ENCODE assay signal across 1 cellular context in genomic region chr11:111966678-111967077, GRCh38.
TF ChIP-seq lines count a peak whose summit lies in the region.

No MANE protein-coding gene starts in this region.

TF ChIP-seq in K562, 482 proteins besides CTCF, POLR2A, EP300 and RAD21:
- TF ChIP-seq ESRRA (IDR thresholded peaks at IDR 0.05; ENCODE audit: borderline replicate concordance, low read depth), result peak; percentile 71; the same call in 1 of the 2 replicates
- no peak for TF ChIP-seq ZNF408 (CRISPR knock-in tag; IDR thresholded peaks at IDR 0.05; ENCODE audit: low read depth)
- TF ChIP-seq ETV5 (CRISPR knock-in tag; IDR thresholded peaks at IDR 0.05; ENCODE audit: low read depth), result no peak
- TF ChIP-seq HNRNPUL1 (IDR thresholded peaks at IDR 0.05; ENCODE audit: low read length), result no peak
- no peak for TF ChIP-seq CTBP1 (IDR thresholded peaks at IDR 0.05; ENCODE audit: borderline replicate concordance)
- TF ChIP-seq U2AF1 (optimal IDR thresholded peaks at IDR 0.05; ENCODE audit: low read depth, low read length), result no peak
- TF ChIP-seq ZNF707 (CRISPR knock-in tag; conservative IDR thresholded peaks at IDR 0.05), result no peak
- peak; percentile 63; the same call in 1 of the 2 replicates for TF ChIP-seq SPI1 (IDR thresholded peaks at IDR 0.05; ENCODE audit: borderline replicate concordance, low read depth, low read length)
- no peak for TF ChIP-seq ZNF398 (CRISPR knock-in tag; IDR thresholded peaks at IDR 0.05)
- TF ChIP-seq, protein P1, sequence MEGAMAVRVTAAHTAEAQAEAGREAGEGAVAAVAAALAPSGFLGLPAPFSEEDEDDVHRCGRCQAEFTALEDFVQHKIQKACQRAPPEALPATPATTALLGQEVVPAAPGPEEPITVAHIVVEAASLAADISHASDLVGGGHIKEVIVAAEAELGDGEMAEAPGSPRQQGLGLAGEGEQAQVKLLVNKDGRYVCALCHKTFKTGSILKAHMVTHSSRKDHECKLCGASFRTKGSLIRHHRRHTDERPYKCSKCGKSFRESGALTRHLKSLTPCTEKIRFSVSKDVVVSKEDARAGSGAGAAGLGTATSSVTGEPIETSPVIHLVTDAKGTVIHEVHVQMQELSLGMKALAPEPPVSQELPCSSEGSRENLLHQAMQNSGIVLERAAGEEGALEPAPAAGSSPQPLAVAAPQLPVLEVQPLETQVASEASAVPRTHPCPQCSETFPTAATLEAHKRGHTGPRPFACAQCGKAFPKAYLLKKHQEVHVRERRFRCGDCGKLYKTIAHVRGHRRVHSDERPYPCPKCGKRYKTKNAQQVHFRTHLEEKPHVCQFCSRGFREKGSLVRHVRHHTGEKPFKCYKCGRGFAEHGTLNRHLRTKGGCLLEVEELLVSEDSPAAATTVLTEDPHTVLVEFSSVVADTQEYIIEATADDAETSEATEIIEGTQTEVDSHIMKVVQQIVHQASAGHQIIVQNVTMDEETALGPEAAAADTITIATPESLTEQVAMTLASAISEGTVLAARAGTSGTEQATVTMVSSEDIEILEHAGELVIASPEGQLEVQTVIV (CRISPR knock-in tag; IDR thresholded peaks at IDR 0.05; ENCODE audit: borderline replicate concordance), result no peak
- no peak for TF ChIP-seq RBBP5 (IDR thresholded peaks at IDR 0.05; ENCODE audit: borderline replicate concordance, insufficient read depth, low read length, poor library complexity, severe bottlenecking)
- TF ChIP-seq SMARCC2 (IDR thresholded peaks at IDR 0.05; ENCODE audit: low read depth), result no peak
- no peak for TF ChIP-seq SAFB2 (IDR thresholded peaks at IDR 0.05; ENCODE audit: borderline replicate concordance, low read depth, low read length, severe bottlenecking)
- TF ChIP-seq ZNF639 (CRISPR knock-in tag; conservative IDR thresholded peaks at IDR 0.05 in 1 of 2, IDR thresholded peaks at IDR 0.05 in 1 of 2), result no peak
- TF ChIP-seq MCM7 (IDR thresholded peaks at IDR 0.05), result no peak
- peak; percentile 73 for TF ChIP-seq ZFX (CRISPR knock-in tag; IDR thresholded peaks at IDR 0.05)
- TF ChIP-seq, protein P2, sequence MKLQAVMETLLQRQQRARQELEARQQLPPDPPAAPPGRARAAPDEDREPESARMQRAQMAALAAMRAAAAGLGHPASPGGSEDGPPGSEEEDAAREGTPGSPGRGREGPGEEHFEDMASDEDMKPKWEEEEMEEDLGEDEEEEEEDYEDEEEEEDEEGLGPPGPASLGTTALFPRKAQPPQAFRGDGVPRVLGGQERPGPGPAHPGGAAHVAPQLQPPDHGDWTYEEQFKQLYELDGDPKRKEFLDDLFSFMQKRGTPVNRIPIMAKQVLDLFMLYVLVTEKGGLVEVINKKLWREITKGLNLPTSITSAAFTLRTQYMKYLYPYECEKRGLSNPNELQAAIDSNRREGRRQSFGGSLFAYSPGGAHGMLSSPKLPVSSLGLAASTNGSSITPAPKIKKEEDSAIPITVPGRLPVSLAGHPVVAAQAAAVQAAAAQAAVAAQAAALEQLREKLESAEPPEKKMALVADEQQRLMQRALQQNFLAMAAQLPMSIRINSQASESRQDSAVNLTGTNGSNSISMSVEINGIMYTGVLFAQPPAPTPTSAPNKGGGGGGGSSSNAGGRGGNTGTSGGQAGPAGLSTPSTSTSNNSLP (IDR thresholded peaks at IDR 0.05; ENCODE audit: borderline replicate concordance, low read depth, low read length), result 0 out of 2 replicates have a peak, but pooled peaks have one; percentile 31
- no peak for TF ChIP-seq FOXK1 (CRISPR knock-in tag; IDR thresholded peaks at IDR 0.05; ENCODE audit: borderline replicate concordance)
- no peak for TF ChIP-seq FUS (optimal IDR thresholded peaks at IDR 0.05; ENCODE audit: low read depth, low read length)
- TF ChIP-seq, protein P3, sequence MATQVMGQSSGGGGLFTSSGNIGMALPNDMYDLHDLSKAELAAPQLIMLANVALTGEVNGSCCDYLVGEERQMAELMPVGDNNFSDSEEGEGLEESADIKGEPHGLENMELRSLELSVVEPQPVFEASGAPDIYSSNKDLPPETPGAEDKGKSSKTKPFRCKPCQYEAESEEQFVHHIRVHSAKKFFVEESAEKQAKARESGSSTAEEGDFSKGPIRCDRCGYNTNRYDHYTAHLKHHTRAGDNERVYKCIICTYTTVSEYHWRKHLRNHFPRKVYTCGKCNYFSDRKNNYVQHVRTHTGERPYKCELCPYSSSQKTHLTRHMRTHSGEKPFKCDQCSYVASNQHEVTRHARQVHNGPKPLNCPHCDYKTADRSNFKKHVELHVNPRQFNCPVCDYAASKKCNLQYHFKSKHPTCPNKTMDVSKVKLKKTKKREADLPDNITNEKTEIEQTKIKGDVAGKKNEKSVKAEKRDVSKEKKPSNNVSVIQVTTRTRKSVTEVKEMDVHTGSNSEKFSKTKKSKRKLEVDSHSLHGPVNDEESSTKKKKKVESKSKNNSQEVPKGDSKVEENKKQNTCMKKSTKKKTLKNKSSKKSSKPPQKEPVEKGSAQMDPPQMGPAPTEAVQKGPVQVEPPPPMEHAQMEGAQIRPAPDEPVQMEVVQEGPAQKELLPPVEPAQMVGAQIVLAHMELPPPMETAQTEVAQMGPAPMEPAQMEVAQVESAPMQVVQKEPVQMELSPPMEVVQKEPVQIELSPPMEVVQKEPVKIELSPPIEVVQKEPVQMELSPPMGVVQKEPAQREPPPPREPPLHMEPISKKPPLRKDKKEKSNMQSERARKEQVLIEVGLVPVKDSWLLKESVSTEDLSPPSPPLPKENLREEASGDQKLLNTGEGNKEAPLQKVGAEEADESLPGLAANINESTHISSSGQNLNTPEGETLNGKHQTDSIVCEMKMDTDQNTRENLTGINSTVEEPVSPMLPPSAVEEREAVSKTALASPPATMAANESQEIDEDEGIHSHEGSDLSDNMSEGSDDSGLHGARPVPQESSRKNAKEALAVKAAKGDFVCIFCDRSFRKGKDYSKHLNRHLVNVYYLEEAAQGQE (CRISPR knock-in tag; IDR thresholded peaks at IDR 0.05; ENCODE audit: low read depth), result no peak
